ENCODE assay signal across 8 cellular contexts in genomic region chr3:62497156-62497555, GRCh38.
"Had no signal": no experiment of that assay in that cellular context is flagged by ENCODE, and none has a peak within 500 bp of the region (broad histone marks: within the 10 kb centered on the region; RNA-seq: fewer than 3 reads in every experiment).

No MANE protein-coding gene starts in this region.

- DNase-seq: GM23248, GOT3, H7, H9, HCEC 1CT, HFFc6 had no signal

- ATAC-seq: GM23338, HCT116 had no signal
